20 cellular contexts compared by ENCODE assay signal in genomic region chr10:114118514-114118913, GRCh38. TPM values are rescaled to one million over a fixed set of nuclear protein-coding genes. Genes with fewer than 3 reads are reported as not detected.
DNase-seq lines count a peak whose midpoint lies in the region; ATAC-seq and TF ChIP-seq lines count a peak whose summit lies in the region.
"Had no signal": no experiment of that assay in that cellular context is flagged by ENCODE, and none has a peak within 500 bp of the region (broad histone marks: within the 10 kb centered on the region; RNA-seq: fewer than 3 reads in every experiment).

No MANE protein-coding gene starts in this region.

- H3K9me3 Mint-ChIP-seq in CD4-positive, alpha-beta memory T cell: peaks cover 0 to 3% (median 0%) of the 10 kb centered on the region in 8 donors
- H3K9me3 Mint-ChIP-seq: CD14-positive monocyte; CD4-positive, CD25-positive, alpha-beta regulatory T cell; CD8-positive, alpha-beta T cell had no signal

- no peak for TF ChIP-seq CTCF in heart left ventricle (IDR thresholded peaks at IDR 0.05)
- no peak for TF ChIP-seq CTCF in left ventricle myocardium inferior (IDR thresholded peaks at IDR 0.05; ENCODE audit: borderline replicate concordance)

- H3K4me3 ChIP-seq in heart left ventricle (peak overlapping the region in 5 of 12 donors; percentile 22 to 42 (median 25)), left ventricle myocardium inferior (peak overlapping the region; percentile 37), right cardiac atrium (ENCODE audit: low read length) (no peak overlapping the region)
- no peak overlapping the region for H3K4me3 ChIP-seq in CD4-positive, alpha-beta memory T cell (ENCODE audit: low read length in 2 of 2)
- H3K4me3 ChIP-seq: BLaER1 had no signal

- intact Hi-C loops in heart left ventricle (cut with DNase I): no loop called here
- intact Hi-C loops in Right ventricle myocardium inferior (cut with DNase I): no loop called here
- intact Hi-C loops in left ventricle myocardium inferior (cut with micrococcal nuclease): no loop called here
- intact Hi-C loops in right cardiac atrium (cut with DNase I): no loop called here
- intact Hi-C loops in CD4-positive, alpha-beta memory T cell (cut with micrococcal nuclease): no loop called here

- no peaks in the 10 kb centered on the region for H3K27me3 ChIP-seq in heart left ventricle
- no peaks in the 10 kb centered on the region for H3K27me3 ChIP-seq in left ventricle myocardium inferior (ENCODE audit: low read depth)
- no peaks in the 10 kb centered on the region for H3K27me3 ChIP-seq in right cardiac atrium (ENCODE audit: control insufficient read depth, insufficient read depth)
- H3K27me3 ChIP-seq in CD4-positive, alpha-beta memory T cell (ENCODE audit: insufficient read depth, low read length): no peaks in the 10 kb centered on the region
- H3K27me3 ChIP-seq: BLaER1 had no signal

- peaks cover 5 to 6% of the 10 kb centered on the region in 2 donors for H3K36me3 Mint-ChIP-seq in CD4-positive, alpha-beta memory T cell

- no peak overlapping the region for H3K27ac Mint-ChIP-seq in CD4-positive, alpha-beta memory T cell
- H3K27ac Mint-ChIP-seq: CD14-positive monocyte; CD4-positive, CD25-positive, alpha-beta regulatory T cell; CD8-positive, alpha-beta T cell had no signal

- CTCF ChIA-PET in CD4-positive, alpha-beta memory T cell (lab: Charles Lee; ENCODE audit: partially characterized antibody): no interaction called here

- H3K9me3 ChIP-seq in heart left ventricle: no peaks in the 10 kb centered on the region
- no peaks in the 10 kb centered on the region for H3K9me3 ChIP-seq in left ventricle myocardium inferior (replicated peaks)
- no peaks in the 10 kb centered on the region for H3K9me3 ChIP-seq in right cardiac atrium (ENCODE audit: control insufficient read depth, low read length)
- H3K9me3 ChIP-seq in CD4-positive, alpha-beta memory T cell (ENCODE audit: control insufficient read depth in 1 of 2, low read length in 2 of 2): no peaks in the 10 kb centered on the region
- H3K9me3 ChIP-seq: BE2C, BLaER1, Caco-2 had no signal

- peak overlapping the region in 3 of 12 donors; percentile 11 to 61 (median 59) for H3K27ac ChIP-seq in heart left ventricle
- H3K27ac ChIP-seq in left ventricle myocardium inferior (replicated peaks): peak overlapping the region; percentile 9
- peak overlapping the region; percentile 12 for H3K27ac ChIP-seq in right cardiac atrium (ENCODE audit: low read length)
- H3K27ac ChIP-seq in CD4-positive, alpha-beta memory T cell (ENCODE audit: low read depth, low read length): no peak overlapping the region
- H3K27ac ChIP-seq: BLaER1 had no signal

- no peaks in the 10 kb centered on the region for H3K4me1 Mint-ChIP-seq in CD4-positive, alpha-beta memory T cell
- H3K4me1 Mint-ChIP-seq: CD14-positive monocyte; CD4-positive, CD25-positive, alpha-beta regulatory T cell had no signal

- peaks cover 0 to 2% of the 10 kb centered on the region in 2 donors for H3K27me3 Mint-ChIP-seq in CD4-positive, alpha-beta memory T cell

- H3K4me3 Mint-ChIP-seq in CD4-positive, alpha-beta memory T cell: no peak overlapping the region
- H3K4me3 Mint-ChIP-seq: CD14-positive monocyte; CD4-positive, CD25-positive, alpha-beta regulatory T cell; CD8-positive, alpha-beta T cell had no signal

- H3K36me3 ChIP-seq in heart left ventricle: peaks cover 0 to 21% (median 10%) of the 10 kb centered on the region in 9 donors
- H3K36me3 ChIP-seq in left ventricle myocardium inferior: peaks cover 8% of the 10 kb centered on the region
- no peaks in the 10 kb centered on the region for H3K36me3 ChIP-seq in CD4-positive, alpha-beta memory T cell (ENCODE audit: insufficient read depth, low read length)
- H3K36me3 ChIP-seq: BE2C had no signal

- H3K4me1 ChIP-seq in heart left ventricle: peaks cover 0 to 5% (median 0%) of the 10 kb centered on the region in 12 donors
- H3K4me1 ChIP-seq in left ventricle myocardium inferior: peaks cover 13% of the 10 kb centered on the region
- no peaks in the 10 kb centered on the region for H3K4me1 ChIP-seq in right cardiac atrium (ENCODE audit: control insufficient read depth, insufficient read depth, low read length)
- H3K4me1 ChIP-seq in CD4-positive, alpha-beta memory T cell (ENCODE audit: insufficient read depth, low read length): no peaks in the 10 kb centered on the region
- H3K4me1 ChIP-seq: BE2C, BLaER1, Caco-2 had no signal

- POLR2A ChIA-PET in CD4-positive, alpha-beta memory T cell (lab: Charles Lee; ENCODE audit: partially characterized antibody): no interaction called here

- DNase-seq in heart left ventricle: no peak
- no peak for DNase-seq in Right ventricle myocardium inferior (ENCODE audit: missing footprints)
- DNase-seq in amniotic epithelial cell (ENCODE audit: low read depth): peak; percentile 24
- no peak for DNase-seq in left ventricle myocardium inferior
- no peak for DNase-seq in right cardiac atrium
- DNase-seq in GM19238 (ENCODE audit: insufficient read length, low spot score): no peak
- DNase-seq in CD4-positive, alpha-beta memory T cell: no peak
- no peak for DNase-seq in kidney tubule cell (ENCODE audit: low spot score)
- DNase-seq: 8988T; ACHN; BE2C; C1 segment of cervical spinal cord; Caco-2; Calu3; CD4-positive, CD25-positive, alpha-beta regulatory T cell; CD8-positive, alpha-beta T cell; DMS79 treated with DMSO at 0.1 percent for 48 hours; GF-D8 had no signal

- peak; percentile 18 to 63 (median 60) for ATAC-seq in heart left ventricle
- no peak for ATAC-seq in Right ventricle myocardium inferior
- ATAC-seq in right cardiac atrium: no peak
- ATAC-seq: CD8-positive, alpha-beta T cell had no signal

- 49 to 76% (median 59%) methylated on average over 2 of the region's 2 CpGs for WGBS in heart left ventricle, 4 donors
- WGBS in right cardiac atrium: 57% methylated on average over 2 of the region's 2 CpGs

- no peak for TF ChIP-seq POLR2A in heart left ventricle (IDR thresholded peaks at IDR 0.05)

RNA-seq across cellular contexts. Expression of gene CCDC186, which starts 55.5 kb away (rescaled TPM):
- total RNA-seq in heart left ventricle (10 to 100 TPM; 11.6 to 26.0 (median 21.6) TPM), Right ventricle myocardium inferior (17.4 TPM), left ventricle myocardium inferior (18.8 TPM), right cardiac atrium (10 to 100 TPM; 18.3 to 29.4 (median 20.9) TPM)
- polyA plus RNA-seq in heart left ventricle (1 to 10 TPM; 4.7 to 7.3 TPM), right cardiac atrium (6.7 TPM)
- total RNA-seq in CD4-positive, alpha-beta memory T cell: 10 to 100 TPM; 39.1 to 43.3 TPM
- polyA plus RNA-seq in CD4-positive, alpha-beta memory T cell: 10 to 100 TPM; 20.8 to 23.8 TPM

Comparison
In these comparisons a context has a peak if more than half of its experiments do, and no peak if none do; other contexts are left out.
1. ATAC-seq: peak in heart left ventricle (4 of 4); none in Right ventricle myocardium inferior (single experiment) and right cardiac atrium (0 of 2).